ENCODE assay signal across 8 cellular contexts in the genomic region with DNA sequence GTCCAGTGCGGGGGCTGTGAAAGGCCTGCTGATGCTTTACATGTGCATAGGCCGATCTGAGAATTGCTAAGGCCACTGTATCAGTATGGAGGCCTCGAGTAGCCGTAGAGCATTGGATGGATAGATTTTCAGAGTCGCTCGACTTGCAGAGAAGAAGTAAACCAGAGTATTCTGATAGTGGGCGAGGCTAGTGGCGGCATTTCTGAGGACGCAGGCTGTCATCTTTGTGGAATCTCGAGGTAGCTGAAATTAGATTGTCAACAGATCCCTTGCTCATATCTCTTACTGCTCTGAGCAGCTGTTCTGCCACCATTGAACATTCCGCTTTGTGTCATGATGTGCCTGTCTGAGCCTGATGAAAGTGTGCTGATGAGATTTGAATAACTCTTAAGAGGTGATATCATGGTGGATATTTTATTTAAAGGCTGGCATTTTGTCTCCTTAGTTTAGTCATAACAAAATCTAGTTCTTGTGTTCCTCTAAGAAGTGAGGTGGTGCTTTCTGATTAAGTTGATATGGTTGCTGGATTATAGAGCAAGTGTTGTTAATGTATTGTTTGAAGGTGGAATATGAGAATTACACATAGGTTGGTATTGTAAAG. TPM values are rescaled to one million over a fixed set of nuclear protein-coding genes. Genes with fewer than 3 reads are reported as not detected.
DNase-seq lines count a peak whose midpoint lies in the region; ATAC-seq and TF ChIP-seq lines count a peak whose summit lies in the region.

No MANE protein-coding gene starts in this region.

- no peak for TF ChIP-seq CTCF in cardiac muscle cell (IDR thresholded peaks at IDR 0.05; ENCODE audit: low read depth, low read length)
- TF ChIP-seq CTCF in fibroblast of mammary gland (conservative IDR thresholded peaks at IDR 0.05; ENCODE audit: control insufficient read depth, insufficient read depth, low read depth, low read length), result no peak
- TF ChIP-seq CTCF in ovary (IDR thresholded peaks at IDR 0.05), result no peak

- no peaks in the 10 kb centered on the region for H3K9me3 Mint-ChIP-seq in T-helper 2 cell treated with Interferon-gamma antibody and Interleukin-4, amounts not matched to agents 5 μg/mL and 100 μg/mL, for 36 hours

- H3K27ac ChIP-seq in cardiac muscle cell, result peak overlapping the region; percentile 93
- H3K27ac ChIP-seq in ovary, result peak overlapping the region in 1 of 2 donors; percentile 99

- H3K27me3 ChIP-seq in cardiac muscle cell (no peaks in the 10 kb centered on the region), ovary (no peaks in the 10 kb centered on the region)

- H3K9me3 ChIP-seq in cardiac muscle cell (ENCODE audit: low read depth) (no peaks in the 10 kb centered on the region), ovary (no peaks in the 10 kb centered on the region)

- DNase-seq in cardiac muscle cell (ENCODE audit: low read depth in 1 of 2, low spot score in 1 of 2), result peak in 1 of 2 donors; percentile 43
- no peak for DNase-seq in cardiac septum (ENCODE audit: low spot score)
- peak; percentile 16 for DNase-seq in T-helper 2 cell treated with Interferon-gamma antibody and Interleukin-4, amounts not matched to agents 5 μg/mL and 100 μg/mL, for 36 hours (ENCODE audit: low spot score)
- no peak for DNase-seq in fibroblast of mammary gland (ENCODE audit: low read depth)
- DNase-seq in ovary, result no peak
- no peak for DNase-seq in amniotic stem cell (lab: John Stamatoyannopoulos, UW)
- no peak for DNase-seq in cortex of kidney (lab: John Stamatoyannopoulos, UW)

- TF ChIP-seq EP300 in ovary (IDR thresholded peaks at IDR 0.05), result no peak

- 5 to 7% (median 6%) methylated on average over 11 of the region's 11 CpGs for WGBS in ovary, 3 donors

- ATAC-seq in HG02981 (IDR thresholded peaks at IDR 0.05; ENCODE audit: unreplicated experiment), result no peak

- H3K4me1 Mint-ChIP-seq in T-helper 2 cell treated with Interferon-gamma antibody and Interleukin-4, amounts not matched to agents 5 μg/mL and 100 μg/mL, for 36 hours (ENCODE audit: low read depth), result peaks cover 43% of the 10 kb centered on the region

- no peaks in the 10 kb centered on the region for H3K36me3 Mint-ChIP-seq in T-helper 2 cell treated with Interferon-gamma antibody and Interleukin-4, amounts not matched to agents 5 μg/mL and 100 μg/mL, for 36 hours (ENCODE audit: low read depth)

- H3K4me3 Mint-ChIP-seq in T-helper 2 cell treated with Interferon-gamma antibody and Interleukin-4, amounts not matched to agents 5 μg/mL and 100 μg/mL, for 36 hours, result peak overlapping the region; percentile 71

- peak overlapping the region; percentile 62 for H3K27ac Mint-ChIP-seq in T-helper 2 cell treated with Interferon-gamma antibody and Interleukin-4, amounts not matched to agents 5 μg/mL and 100 μg/mL, for 36 hours

- no peak for TF ChIP-seq POLR2A in ovary (IDR thresholded peaks at IDR 0.05)

- H3K27me3 Mint-ChIP-seq in T-helper 2 cell treated with Interferon-gamma antibody and Interleukin-4, amounts not matched to agents 5 μg/mL and 100 μg/mL, for 36 hours (ENCODE audit: low read depth), result peaks cover 2% of the 10 kb centered on the region

- H3K4me1 ChIP-seq in cardiac muscle cell (ENCODE audit: low read depth) (peaks cover 19% of the 10 kb centered on the region), ovary (ENCODE audit: insufficient read depth) (peaks cover 13% of the 10 kb centered on the region)

- intact Hi-C loops in cardiac septum (cut with DNase I) (loop anchor here (1.0 to 5.0 kb wide), 3 partner anchors 60 to 126 kb away; no protein-coding TSS in a partner anchor), ovary (cut with DNase I) (loop anchor here in 1 of 4 donors (2.0 kb wide), 1 partner anchor 179 kb away; a partner anchor contains a TSS)

- H3K4me3 ChIP-seq in cardiac muscle cell, result peak overlapping the region; percentile 92
- H3K4me3 ChIP-seq in fibroblast of mammary gland (ENCODE audit: control insufficient read depth, low read depth, low read length), result peak overlapping the region; percentile 96
- peak overlapping the region; percentile 89 for H3K4me3 ChIP-seq in ovary

- no peaks in the 10 kb centered on the region for H3K36me3 ChIP-seq in cardiac muscle cell
- H3K36me3 ChIP-seq in ovary, result no peaks in the 10 kb centered on the region

RNA-seq across cellular contexts. Expression of a gene that starts 1.5 kb away (rescaled TPM):
- total RNA-seq in cardiac muscle cell (29.3 and 56.2 TPM in 2 replicates), cardiac septum (93.6 TPM), ovary (10 to 100 TPM; 34.8 to 44.2 (median 38.0) TPM)
- polyA plus RNA-seq in cardiac muscle cell (22.2 and 40.9 TPM in 2 replicates), ovary (10 to 100 TPM; 11.5 to 27.7 TPM)
